8 cellular contexts compared by ENCODE assay signal in the genomic region with DNA sequence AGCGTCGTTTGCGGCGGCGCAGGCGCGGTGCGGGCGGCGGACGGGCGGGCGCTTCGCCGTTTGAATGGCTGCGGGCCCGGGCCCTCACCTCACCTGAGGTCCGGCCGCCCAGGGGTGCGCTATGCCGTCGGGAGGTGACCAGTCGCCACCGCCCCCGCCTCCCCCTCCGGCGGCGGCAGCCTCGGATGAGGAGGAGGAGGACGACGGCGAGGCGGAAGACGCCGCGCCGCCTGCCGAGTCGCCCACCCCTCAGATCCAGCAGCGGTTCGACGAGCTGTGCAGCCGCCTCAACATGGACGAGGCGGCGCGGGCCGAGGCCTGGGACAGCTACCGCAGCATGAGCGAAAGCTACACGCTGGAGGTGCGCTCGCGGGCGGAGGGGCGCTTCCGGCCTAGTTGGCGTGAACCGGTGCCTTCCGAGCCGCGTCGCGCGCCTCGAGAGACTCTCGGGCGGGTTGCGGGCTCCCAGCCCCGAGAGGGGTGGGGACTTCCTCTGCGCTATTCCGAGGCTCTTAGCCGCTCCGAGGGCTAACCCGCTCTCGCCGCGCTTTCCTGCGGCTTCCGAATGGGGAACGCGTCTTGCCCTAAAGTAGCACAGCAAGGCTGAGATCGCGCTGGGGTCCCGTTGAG. TPM values are rescaled to one million over a fixed set of nuclear protein-coding genes. Genes with fewer than 3 reads are reported as not detected.
DNase-seq lines count a peak whose midpoint lies in the region; ATAC-seq, FAIRE-seq and TF ChIP-seq lines count a peak whose summit lies in the region.

A gene with protein sequence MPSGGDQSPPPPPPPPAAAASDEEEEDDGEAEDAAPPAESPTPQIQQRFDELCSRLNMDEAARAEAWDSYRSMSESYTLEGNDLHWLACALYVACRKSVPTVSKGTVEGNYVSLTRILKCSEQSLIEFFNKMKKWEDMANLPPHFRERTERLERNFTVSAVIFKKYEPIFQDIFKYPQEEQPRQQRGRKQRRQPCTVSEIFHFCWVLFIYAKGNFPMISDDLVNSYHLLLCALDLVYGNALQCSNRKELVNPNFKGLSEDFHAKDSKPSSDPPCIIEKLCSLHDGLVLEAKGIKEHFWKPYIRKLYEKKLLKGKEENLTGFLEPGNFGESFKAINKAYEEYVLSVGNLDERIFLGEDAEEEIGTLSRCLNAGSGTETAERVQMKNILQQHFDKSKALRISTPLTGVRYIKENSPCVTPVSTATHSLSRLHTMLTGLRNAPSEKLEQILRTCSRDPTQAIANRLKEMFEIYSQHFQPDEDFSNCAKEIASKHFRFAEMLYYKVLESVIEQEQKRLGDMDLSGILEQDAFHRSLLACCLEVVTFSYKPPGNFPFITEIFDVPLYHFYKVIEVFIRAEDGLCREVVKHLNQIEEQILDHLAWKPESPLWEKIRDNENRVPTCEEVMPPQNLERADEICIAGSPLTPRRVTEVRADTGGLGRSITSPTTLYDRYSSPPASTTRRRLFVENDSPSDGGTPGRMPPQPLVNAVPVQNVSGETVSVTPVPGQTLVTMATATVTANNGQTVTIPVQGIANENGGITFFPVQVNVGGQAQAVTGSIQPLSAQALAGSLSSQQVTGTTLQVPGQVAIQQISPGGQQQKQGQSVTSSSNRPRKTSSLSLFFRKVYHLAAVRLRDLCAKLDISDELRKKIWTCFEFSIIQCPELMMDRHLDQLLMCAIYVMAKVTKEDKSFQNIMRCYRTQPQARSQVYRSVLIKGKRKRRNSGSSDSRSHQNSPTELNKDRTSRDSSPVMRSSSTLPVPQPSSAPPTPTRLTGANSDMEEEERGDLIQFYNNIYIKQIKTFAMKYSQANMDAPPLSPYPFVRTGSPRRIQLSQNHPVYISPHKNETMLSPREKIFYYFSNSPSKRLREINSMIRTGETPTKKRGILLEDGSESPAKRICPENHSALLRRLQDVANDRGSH (plus strand): TSS at position 36 of the 630 bp plus-strand sequence. CDS start 86 bp downstream, at position 122.

- peak within 1 kb of the TSS; percentile 96 for H3K27ac ChIP-seq in CD4-positive, CD25-positive, alpha-beta regulatory T cell (ENCODE audit: insufficient read depth, low read length, poor library complexity, severe bottlenecking)
- H3K27ac ChIP-seq in PC-3 (ENCODE audit: low read length) (peak within 1 kb of the TSS; percentile 62), esophagus squamous epithelium (peak within 1 kb of the TSS; percentile 96 to 99 (median 98))

- H3K9me2 ChIP-seq in PC-3 (replicated peaks; ENCODE audit: low read length): no peaks in the 10 kb centered on the region

- intact Hi-C loops in PC-3 (cut with micrococcal nuclease): loop anchor here (5.0 kb wide), 1 partner anchor 68 kb away; the partner anchor contains the start of gene AKTIP
- intact Hi-C loops in esophagus squamous epithelium (cut with DNase I): loop anchor here (10.0 kb wide), 1 partner anchor 70 kb away; the partner anchor contains the start of gene AKTIP

- H4K20me1 ChIP-seq in PC-3 (ENCODE audit: low read length): no peaks in the 10 kb centered on the region

- POLR2A ChIA-PET in PC-3 (lab: Charles Lee; ENCODE audit: unreplicated experiment): no interaction called here
- POLR2A ChIA-PET in naive thymus-derived CD8-positive, alpha-beta T cell (lab: Charles Lee): interaction anchor here (0.8 to 12.0 kb wide), 15 partner anchors 12 to 393 kb away, joined by 3 to 564 read pairs (median 5); partner anchors contain the start of genes AKTIP, FTO and RPGRIP1L

- peak within 1 kb of the TSS; percentile 98 for H3K4me2 ChIP-seq in PC-3 (ENCODE audit: low read length)

- H2AFZ ChIP-seq in PC-3 (ENCODE audit: low read length): peak within 1 kb of the TSS; percentile 100

- H3K4me1 Mint-ChIP-seq in CD4-positive, CD25-positive, alpha-beta regulatory T cell: peaks cover 27 to 46% (median 37%) of the 10 kb centered on the region in 4 donors
- H3K4me1 Mint-ChIP-seq in activated T-cell treated with anti-CD3 and anti-CD28 coated beads, Interleukin-2, amount 50 U/mL, for 72 hours (ENCODE audit: low read depth): peaks cover 43% of the 10 kb centered on the region
- peaks cover 12 to 48% (median 29%) of the 10 kb centered on the region in 4 donors for H3K4me1 Mint-ChIP-seq in naive thymus-derived CD8-positive, alpha-beta T cell

- H3K36me3 Mint-ChIP-seq in CD4-positive, CD25-positive, alpha-beta regulatory T cell: peaks cover 15% of the 10 kb centered on the region
- peaks cover 4 to 8% of the 10 kb centered on the region in 2 donors for H3K36me3 Mint-ChIP-seq in activated T-cell treated with anti-CD3 and anti-CD28 coated beads, Interleukin-2, amount 50 U/mL, for 72 hours (ENCODE audit: insufficient read depth in 2 of 2)
- H3K36me3 Mint-ChIP-seq in naive thymus-derived CD8-positive, alpha-beta T cell: peaks cover 5 to 12% (median 5%) of the 10 kb centered on the region in 3 donors

- peak in 3 of 4 donors; percentile 7 to 89 (median 54) for TF ChIP-seq POLR2A in esophagus squamous epithelium (IDR thresholded peaks at IDR 0.05)

- BruUV-seq in PC-3 (replicated peaks; lab: Mats Ljungman, UMichigan): no TSS peak

- TF ChIP-seq CTCF in PC-3 (conservative IDR thresholded peaks at IDR 0.05; ENCODE audit: low read depth, low read length): no peak
- TF ChIP-seq CTCF in esophagus squamous epithelium (IDR thresholded peaks at IDR 0.05): peak in 1 of 6 experiments; percentile 7

- peak; percentile 62 to 90 (median 84) for DNase-seq in CD4-positive, CD25-positive, alpha-beta regulatory T cell
- DNase-seq in GM19239 (ENCODE audit: insufficient read length, low spot score) (peak; percentile 72), PC-3 (peak; percentile 33), esophagus squamous epithelium (lab: John Stamatoyannopoulos, UW) (no peak)
- DNase-seq in activated T-cell treated with anti-CD3 and anti-CD28 coated beads, Interleukin-2, amount 50 U/mL, for 72 hours: peak; percentile 86 to 88
- DNase-seq in naive thymus-derived CD8-positive, alpha-beta T cell: peak; percentile 63 to 88 (median 80)
- DNase-seq in stimulated activated naive CD4-positive, alpha-beta T cell treated with Interleukin-2 at 50 U/mL for 16 hours (lab: John Stamatoyannopoulos, UW): peak; percentile 80

- H3K9ac ChIP-seq in PC-3 (ENCODE audit: low read length): peak within 1 kb of the TSS; percentile 92

- H3K9me3 ChIP-seq in CD4-positive, CD25-positive, alpha-beta regulatory T cell (ENCODE audit: control insufficient read depth in 2 of 2, low read length in 2 of 2): no peaks in the 10 kb centered on the region
- H3K9me3 ChIP-seq in PC-3 (ENCODE audit: low read length) (no peaks in the 10 kb centered on the region), esophagus squamous epithelium (no peaks in the 10 kb centered on the region)

- H3K79me2 ChIP-seq in PC-3 (ENCODE audit: low read length): peaks cover 31% of the 10 kb centered on the region

- no peaks in the 10 kb centered on the region for H3F3A ChIP-seq in PC-3 (ENCODE audit: low read length, unreplicated experiment)

- H3K27me3 Mint-ChIP-seq in CD4-positive, CD25-positive, alpha-beta regulatory T cell: peaks cover 15% of the 10 kb centered on the region
- H3K27me3 Mint-ChIP-seq in activated T-cell treated with anti-CD3 and anti-CD28 coated beads, Interleukin-2, amount 50 U/mL, for 72 hours (ENCODE audit: low read depth): no peaks in the 10 kb centered on the region
- H3K27me3 Mint-ChIP-seq in naive thymus-derived CD8-positive, alpha-beta T cell: no peaks in the 10 kb centered on the region

- no peak for FAIRE-seq in GM19239 (lab: Jason Lieb, UNC)

- H3K9me3 Mint-ChIP-seq in CD4-positive, CD25-positive, alpha-beta regulatory T cell: peaks cover 0 to 2% (median 0%) of the 10 kb centered on the region in 7 donors
- H3K9me3 Mint-ChIP-seq in activated T-cell treated with anti-CD3 and anti-CD28 coated beads, Interleukin-2, amount 50 U/mL, for 72 hours: peaks cover 3% of the 10 kb centered on the region in 2 donors
- H3K9me3 Mint-ChIP-seq in naive thymus-derived CD8-positive, alpha-beta T cell: peaks cover 0 to 2% (median 0%) of the 10 kb centered on the region in 9 donors

- no peaks in the 10 kb centered on the region for H3K27me3 ChIP-seq in CD4-positive, CD25-positive, alpha-beta regulatory T cell (ENCODE audit: control insufficient read depth, insufficient read depth, low read length)
- H3K27me3 ChIP-seq in PC-3 (ENCODE audit: low read length) (no peaks in the 10 kb centered on the region), esophagus squamous epithelium (no peaks in the 10 kb centered on the region)

- H3K36me3 ChIP-seq in CD4-positive, CD25-positive, alpha-beta regulatory T cell (ENCODE audit: control insufficient read depth, insufficient read depth, low read length): peaks cover 8% of the 10 kb centered on the region
- H3K36me3 ChIP-seq in PC-3 (ENCODE audit: low read depth, low read length) (no peaks in the 10 kb centered on the region), esophagus squamous epithelium (peaks cover 0 to 2% (median 0%) of the 10 kb centered on the region in 3 donors)

- WGBS in esophagus squamous epithelium, 2 donors: 1% methylated on average over 33 of the region's 85 CpGs; no CpG with 5 or more reads in 1 of the 2 donors

- CTCF ChIA-PET in PC-3 (lab: Charles Lee): interaction anchor here (0.8 kb wide), 1 partner anchor 152 kb away, joined by 4 read pairs; no protein-coding TSS in a partner anchor

- peaks cover 41% of the 10 kb centered on the region for H3K4me1 ChIP-seq in CD4-positive, CD25-positive, alpha-beta regulatory T cell (ENCODE audit: control insufficient read depth, insufficient read depth, low read length, poor library complexity, severe bottlenecking)
- peaks cover 14% of the 10 kb centered on the region for H3K4me1 ChIP-seq in PC-3 (ENCODE audit: insufficient read depth, low read length)
- H3K4me1 ChIP-seq in esophagus squamous epithelium: peaks cover 0 to 30% (median 11%) of the 10 kb centered on the region in 3 donors

- H3K4me3 ChIP-seq in CD4-positive, CD25-positive, alpha-beta regulatory T cell (ENCODE audit: low read depth, low read length): peak within 1 kb of the TSS; percentile 98
- H3K4me3 ChIP-seq in PC-3 (ENCODE audit: low read length) (peak within 1 kb of the TSS; percentile 74), esophagus squamous epithelium (peak within 1 kb of the TSS; percentile 86 to 99 (median 94))

- peak; percentile 75 to 77 for ATAC-seq in CD4-positive, CD25-positive, alpha-beta regulatory T cell (ENCODE audit: low read depth in 2 of 2)
- ATAC-seq in HG03432 (IDR thresholded peaks at IDR 0.05; ENCODE audit: unreplicated experiment) (peak; percentile 88), PC-3 (peak; percentile 65)
- ATAC-seq in activated T-cell treated with anti-CD3 and anti-CD28 coated beads, Interleukin-2, amount 50 U/mL, for 72 hours (replicated peaks in 1 of 2): peak; percentile 83 to 84
- peak; percentile 79 to 80 for ATAC-seq in naive thymus-derived CD8-positive, alpha-beta T cell

- H3K4me3 Mint-ChIP-seq in CD4-positive, CD25-positive, alpha-beta regulatory T cell: peak within 1 kb of the TSS; percentile 91 to 96 (median 96)
- H3K4me3 Mint-ChIP-seq in activated T-cell treated with anti-CD3 and anti-CD28 coated beads, Interleukin-2, amount 50 U/mL, for 72 hours: peak within 1 kb of the TSS; percentile 97 to 99
- H3K4me3 Mint-ChIP-seq in naive thymus-derived CD8-positive, alpha-beta T cell: peak within 1 kb of the TSS; percentile 92 to 99 (median 98)

- H3K27ac Mint-ChIP-seq in CD4-positive, CD25-positive, alpha-beta regulatory T cell: peak within 1 kb of the TSS; percentile 98 to 99 (median 99)
- H3K27ac Mint-ChIP-seq in activated T-cell treated with anti-CD3 and anti-CD28 coated beads, Interleukin-2, amount 50 U/mL, for 72 hours: peak within 1 kb of the TSS; percentile 99
- H3K27ac Mint-ChIP-seq in naive thymus-derived CD8-positive, alpha-beta T cell: peak within 1 kb of the TSS; percentile 95 to 99 (median 98)

RNA-seq across cellular contexts. Expression of the gene that starts here (rescaled TPM):
- total RNA-seq in CD4-positive, CD25-positive, alpha-beta regulatory T cell: 208 TPM
- polyA plus RNA-seq in CD4-positive, CD25-positive, alpha-beta regulatory T cell: 100 to 1,000 TPM; 168 to 215 (median 205) TPM
- total RNA-seq in PC-3 (2014; rRNA removed): 13.8 and 14.2 TPM in 2 replicates
- total RNA-seq in activated T-cell treated with anti-CD3 and anti-CD28 coated beads, Interleukin-2, amount 50 U/mL, for 72 hours: 100 to 1,000 TPM in 1 of 2 donors, 10 to 100 TPM in 1; 83.0 to 113 TPM
- total RNA-seq in esophagus squamous epithelium: 10 to 100 TPM; 31.8 to 88.1 (median 45.3) TPM
- total RNA-seq in naive thymus-derived CD8-positive, alpha-beta T cell: 100 to 1,000 TPM; 593 to 608 TPM
- polyA plus RNA-seq in naive thymus-derived CD8-positive, alpha-beta T cell: 100 to 1,000 TPM; 245 to 302 (median 262) TPM
